Comparison of ENCODE assay signal across 1 cellular context in genomic region chr5:74766887-74767578, GRCh38.
A peak's percentile ranks its signal among the peaks of the same experiment; 100 is the strongest.
TF ChIP-seq lines count a peak whose summit lies in the region.

Gene GFM2 (minus strand): TSS chr5:74767117. CDS start chr5:74763742, 3,375 bp downstream.
Gene NSA2 (plus strand): TSS chr5:74767249. CDS start chr5:74767361, 112 bp downstream.

TF ChIP-seq in HEK293, 187 proteins besides CTCF, POLR2A, EP300 and RAD21 (continued from another document and continues in another):
- peak; percentile 62; the same call in 1 of the 2 replicates for TF ChIP-seq PATZ1 (tag by site-specific recombination; IDR thresholded peaks at IDR 0.05)
- TF ChIP-seq HIC1 (tag by site-specific recombination; IDR thresholded peaks at IDR 0.05): no peak
- TF ChIP-seq ZSCAN5A (tag by site-specific recombination; IDR thresholded peaks at IDR 0.05): peak; percentile 85
- peak; percentile 31; the same call in 1 of the 2 replicates for TF ChIP-seq FEZF1 (tag by site-specific recombination; IDR thresholded peaks at IDR 0.05)
- no peak for TF ChIP-seq ATF2 (tag by site-specific recombination; IDR thresholded peaks at IDR 0.05; ENCODE audit: low read depth)
- TF ChIP-seq ZNF585B (tag by site-specific recombination; IDR thresholded peaks at IDR 0.05): no peak
- peak; percentile 51; the same call in 1 of the 2 replicates for TF ChIP-seq REST (tag by site-specific recombination; IDR thresholded peaks at IDR 0.05)
- no peak for TF ChIP-seq ZNF174 (tag by site-specific recombination; IDR thresholded peaks at IDR 0.05)
- TF ChIP-seq ZNF792 (tag by site-specific recombination; IDR thresholded peaks at IDR 0.05): no peak
- no peak for TF ChIP-seq ZNF426 (tag by site-specific recombination; IDR thresholded peaks at IDR 0.05)
- TF ChIP-seq ZNF239 (tag by site-specific recombination; IDR thresholded peaks at IDR 0.05): no peak
- TF ChIP-seq ZNF2 (tag by site-specific recombination; IDR thresholded peaks at IDR 0.05): peak; percentile 93
- peak; percentile 83 for TF ChIP-seq ZSCAN30 (tag by site-specific recombination; IDR thresholded peaks at IDR 0.05)
- peak; percentile 89 for TF ChIP-seq ZSCAN18 (tag by site-specific recombination; IDR thresholded peaks at IDR 0.05)
- TF ChIP-seq ZNF704 (tag by site-specific recombination; IDR thresholded peaks at IDR 0.05): no peak
- no peak for TF ChIP-seq MZF1 (tag by site-specific recombination; IDR thresholded peaks at IDR 0.05; ENCODE audit: borderline replicate concordance)
- TF ChIP-seq ZNF24 (tag by site-specific recombination; IDR thresholded peaks at IDR 0.05): peak; percentile 65; the same call in 1 of the 2 replicates
- no peak for TF ChIP-seq HOXA7 (CRISPR knock-in tag; IDR thresholded peaks at IDR 0.05; ENCODE audit: borderline replicate concordance)
- peak; percentile 81 for TF ChIP-seq SP2 (tag by site-specific recombination; IDR thresholded peaks at IDR 0.05)
- no peak for TF ChIP-seq ZNF785 (tag by site-specific recombination; IDR thresholded peaks at IDR 0.05)
- TF ChIP-seq ZNF623 (tag by site-specific recombination; IDR thresholded peaks at IDR 0.05): 0 out of 2 replicates have a peak, but pooled peaks have one; percentile 11
- TF ChIP-seq BCL11B (tag by site-specific recombination; IDR thresholded peaks at IDR 0.05; ENCODE audit: low read depth): no peak
- 0 out of 2 replicates have a peak, but pooled peaks have one; percentile 29 for TF ChIP-seq ZBTB10 (tag by site-specific recombination; IDR thresholded peaks at IDR 0.05)
- peak; percentile 84 for TF ChIP-seq ZFP69B (tag by site-specific recombination; IDR thresholded peaks at IDR 0.05)
- TF ChIP-seq WT1 (tag by site-specific recombination; IDR thresholded peaks at IDR 0.05): peak; percentile 55
- no peak for TF ChIP-seq ZNF37A (tag by site-specific recombination; IDR thresholded peaks at IDR 0.05)
- TF ChIP-seq ZNF248 (tag by site-specific recombination; IDR thresholded peaks at IDR 0.05): no peak
- peak; percentile 75; the same call in 1 of the 2 replicates for TF ChIP-seq ZNF626 (tag by site-specific recombination; IDR thresholded peaks at IDR 0.05)
- TF ChIP-seq ZNF510 (tag by site-specific recombination; IDR thresholded peaks at IDR 0.05; ENCODE audit: insufficient replicate concordance): peak; percentile 9
- TF ChIP-seq ZNF677 (tag by site-specific recombination; IDR thresholded peaks at IDR 0.05): no peak
- TF ChIP-seq ZNF214 (tag by site-specific recombination; IDR thresholded peaks at IDR 0.05; ENCODE audit: borderline replicate concordance): no peak
- no peak for TF ChIP-seq ZNF311 (tag by site-specific recombination; IDR thresholded peaks at IDR 0.05; ENCODE audit: borderline replicate concordance)
- no peak for TF ChIP-seq ZBTB20 (tag by site-specific recombination; IDR thresholded peaks at IDR 0.05)
- no peak for TF ChIP-seq ZNF398 (tag by site-specific recombination; IDR thresholded peaks at IDR 0.05)
- TF ChIP-seq ZNF140 (tag by site-specific recombination; IDR thresholded peaks at IDR 0.05): no peak
- TF ChIP-seq SETDB1 (IDR thresholded peaks at IDR 0.05; ENCODE audit: insufficient read length, low read length): no peak
- no peak for TF ChIP-seq ZNF132 (tag by site-specific recombination; IDR thresholded peaks at IDR 0.05; ENCODE audit: borderline replicate concordance)
- no peak; the same call in 1 of the 2 replicates for TF ChIP-seq GFI1B (tag by site-specific recombination; IDR thresholded peaks at IDR 0.05)
- 0 out of 2 replicates have a peak, but pooled peaks have one; percentile 37 for TF ChIP-seq ZNF610 (tag by site-specific recombination; IDR thresholded peaks at IDR 0.05; ENCODE audit: borderline replicate concordance)
- no peak for TF ChIP-seq ZNF18 (tag by site-specific recombination; IDR thresholded peaks at IDR 0.05)
